ENCODE assay signal across 8 cellular contexts in genomic region chr15:89090791-89091666, GRCh38. TPM values are rescaled to one million over a fixed set of nuclear protein-coding genes. Genes with fewer than 3 reads are reported as not detected.
DNase-seq lines count a peak whose midpoint lies in the region; ATAC-seq, FAIRE-seq and TF ChIP-seq lines count a peak whose summit lies in the region.

No MANE protein-coding gene starts in this region.

- TF ChIP-seq CTCF in AG04449 (IDR thresholded peaks at IDR 0.05; ENCODE audit: insufficient read depth, low read length, missing control alignments): peak; percentile 10
- TF ChIP-seq CTCF in heart left ventricle (IDR thresholded peaks at IDR 0.05): peak in 3 of 12 donors; percentile 23 to 30 (median 27)
- TF ChIP-seq CTCF in retinal pigment epithelial cell (conservative IDR thresholded peaks at IDR 0.05; ENCODE audit: low read depth, low read length): peak; percentile 22

- CTCF ChIA-PET in AG04449 (lab: Yijun Ruan, JAX): interaction anchor here (0.8 to 4.2 kb wide), 10 partner anchors 9 to 186 kb away, joined by 3 to 27 read pairs (median 4); no protein-coding TSS in a partner anchor

- no peaks in the 10 kb centered on the region for H3K27me3 Mint-ChIP-seq in activated naive CD4-positive, alpha-beta T cell treated with anti-CD3 and anti-CD28 coated beads, Interleukin-2, amount 50 U/mL, for 24 hours

- no peaks in the 10 kb centered on the region for H3K27me3 ChIP-seq in heart left ventricle

- 25 to 30% (median 28%) methylated on average over 12 of the region's 12 CpGs for WGBS in heart left ventricle, 4 donors

- peaks cover 11% of the 10 kb centered on the region for H3K36me3 Mint-ChIP-seq in activated naive CD4-positive, alpha-beta T cell treated with anti-CD3 and anti-CD28 coated beads, Interleukin-2, amount 50 U/mL, for 24 hours

- FAIRE-seq in H54 (lab: Jason Lieb, UNC): no peak

- ATAC-seq in heart left ventricle: peak in 3 of 4 donors; percentile 21 to 35 (median 33)

- no peaks in the 10 kb centered on the region for H3K9me3 ChIP-seq in heart left ventricle

- H3K9me3 Mint-ChIP-seq in activated naive CD4-positive, alpha-beta T cell treated with anti-CD3 and anti-CD28 coated beads, Interleukin-2, amount 50 U/mL, for 24 hours: no peaks in the 10 kb centered on the region

- peaks cover 0 to 12% (median 0%) of the 10 kb centered on the region in 9 donors for H3K36me3 ChIP-seq in heart left ventricle

- H3K27ac ChIP-seq in heart left ventricle: peak overlapping the region; percentile 80 to 97 (median 94)

- H3K4me3 ChIP-seq in AG04449 (ENCODE audit: low read depth, low read length): peak overlapping the region; percentile 7; the same call in 1 of the 2 replicates
- H3K4me3 ChIP-seq in heart left ventricle: peak overlapping the region in 11 of 12 donors; percentile 3 to 97 (median 35)
- peak overlapping the region; percentile 50 for H3K4me3 ChIP-seq in retinal pigment epithelial cell (ENCODE audit: low read length)

- H3K4me1 Mint-ChIP-seq in activated naive CD4-positive, alpha-beta T cell treated with anti-CD3 and anti-CD28 coated beads, Interleukin-2, amount 50 U/mL, for 24 hours: peaks cover 50% of the 10 kb centered on the region

- H3K4me1 ChIP-seq in heart left ventricle: peaks cover 0 to 84% (median 75%) of the 10 kb centered on the region in 12 donors

- intact Hi-C loops in heart left ventricle (cut with DNase I): loop anchor here in 2 of 10 donors (2.0 to 5.0 kb wide), 2 partner anchors 14 to 46 kb away; no protein-coding TSS in a partner anchor

- POLR2A ChIA-PET in AG04449 (lab: Yijun Ruan, JAX): interaction anchor here (0.7 to 1.7 kb wide), 3 partner anchors 10 to 23 kb away, joined by 3 to 5 read pairs (median 4); no protein-coding TSS in a partner anchor

- TF ChIP-seq POLR2A in GM19193 (IDR thresholded peaks at IDR 0.05; ENCODE audit: extremely low read depth, insufficient read depth, insufficient read length) (peak; percentile 48), heart left ventricle (IDR thresholded peaks at IDR 0.05) (peak in 1 of 2 donors; percentile 57), H54 (IDR thresholded peaks at IDR 0.05; ENCODE audit: low read depth, low read length) (no peak)

- DNase-seq in AG04449 (ENCODE audit: low read depth, low spot score) (no peak), OCI-M1 (lab: John Stamatoyannopoulos, UW) (peak; percentile 88), heart left ventricle (peak; percentile 77 to 85 (median 83)), retinal pigment epithelial cell (ENCODE audit: low read depth) (peak; percentile 62), H54 (ENCODE audit: insufficient read length, low spot score) (no peak), NCI-H1694 treated with DMSO at 0.1 percent for 48 hours (lab: John Stamatoyannopoulos, UW) (no peak)

- peak overlapping the region; percentile 99 for H3K27ac Mint-ChIP-seq in activated naive CD4-positive, alpha-beta T cell treated with anti-CD3 and anti-CD28 coated beads, Interleukin-2, amount 50 U/mL, for 24 hours

- H3K4me3 Mint-ChIP-seq in activated naive CD4-positive, alpha-beta T cell treated with anti-CD3 and anti-CD28 coated beads, Interleukin-2, amount 50 U/mL, for 24 hours: no peak overlapping the region

RNA-seq across cellular contexts. Expression of gene ABHD2, which starts 2.8 kb away (rescaled TPM):
- total RNA-seq in heart left ventricle: 100 to 1,000 TPM in 6 of 9 donors, 10 to 100 TPM in 3; 53.4 to 243 (median 128) TPM
- 100 to 1,000 TPM in 1 of 2 donors, 1 to 10 TPM in 1; 8.6 to 112 TPM for polyA plus RNA-seq in heart left ventricle

Comparison
In these comparisons a context has a peak if more than half of its experiments do, and no peak if none do; other contexts are left out.
1. DNase-seq: peak in OCI-M1 (single experiment), heart left ventricle (5 of 5) and retinal pigment epithelial cell (single experiment); none in AG04449 (single experiment), H54 (single experiment) and NCI-H1694 treated with DMSO at 0.1 percent for 48 hours (single experiment).
2. Peak in every context shown above with its lines, with median percentiles within 50 percentile points of each other: H3K4me3 ChIP-seq.